Comparison of ENCODE assay signal across 28 cellular contexts in the genomic region with DNA sequence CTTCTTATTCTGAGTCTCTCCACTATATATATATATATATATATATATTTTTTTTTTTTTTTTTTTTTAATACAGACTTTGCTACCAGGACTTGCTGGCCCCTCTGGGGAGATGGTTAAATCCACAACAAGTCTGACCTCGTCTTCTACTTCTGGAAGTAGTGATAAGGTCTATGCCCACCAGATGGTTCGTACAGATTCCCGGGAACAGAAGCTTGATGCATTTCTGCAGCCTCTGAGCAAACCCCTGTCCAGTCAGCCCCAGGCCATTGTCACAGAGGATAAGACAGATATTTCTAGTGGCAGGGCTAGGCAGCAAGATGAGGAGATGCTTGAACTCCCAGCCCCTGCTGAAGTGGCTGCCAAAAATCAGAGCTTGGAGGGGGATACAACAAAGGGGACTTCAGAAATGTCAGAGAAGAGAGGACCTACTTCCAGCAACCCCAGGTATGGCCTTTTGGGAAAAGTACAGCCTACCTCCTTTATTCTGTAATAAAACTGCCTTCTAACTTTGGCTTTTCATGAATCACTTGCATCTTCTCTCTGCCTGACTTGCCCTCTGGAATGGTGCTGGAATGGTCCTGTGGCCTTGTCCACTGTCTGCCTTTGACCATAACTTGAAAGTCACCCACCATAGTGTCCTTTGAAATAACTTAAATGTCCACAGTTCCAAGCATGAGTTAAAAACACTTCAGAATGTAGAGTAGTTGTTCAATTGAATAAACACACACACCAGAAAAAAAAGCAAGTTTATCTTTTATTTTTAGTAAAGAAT. TPM values are rescaled to one million over a fixed set of nuclear protein-coding genes. Genes with fewer than 3 reads are reported as not detected.
DNase-seq lines count a peak whose midpoint lies in the region; ATAC-seq and TF ChIP-seq lines count a peak whose summit lies in the region.
"Had no signal": no experiment of that assay in that cellular context is flagged by ENCODE, and none has a peak within 500 bp of the region (broad histone marks: within the 10 kb centered on the region; RNA-seq: fewer than 3 reads in every experiment).

No MANE protein-coding gene starts in this region.

- H3K27ac ChIP-seq in right cardiac atrium (ENCODE audit: low read length), result peak overlapping the region; percentile 30
- H3K27ac ChIP-seq: GM23248, KMS-11, PC-9, SJSA1 had no signal

- H3K4me3 Mint-ChIP-seq in activated naive CD4-positive, alpha-beta T cell treated with anti-CD3 and anti-CD28 coated beads for 36 hours, result no peak overlapping the region

- H3K4me3 ChIP-seq in right cardiac atrium (ENCODE audit: low read length), result no peak overlapping the region
- H3K4me3 ChIP-seq: GM23248, PC-9, SJSA1 had no signal

- H3K36me3 Mint-ChIP-seq in activated naive CD4-positive, alpha-beta T cell treated with anti-CD3 and anti-CD28 coated beads for 36 hours (ENCODE audit: low read depth), result peaks cover 57% of the 10 kb centered on the region

- CTCF ChIA-PET in activated naive CD4-positive, alpha-beta T cell treated with anti-CD3 and anti-CD28 coated beads for 36 hours (lab: Charles Lee), result interaction anchor here (0.6 to 2.5 kb wide), 5 partner anchors 7 to 188 kb away, joined by 3 to 14 read pairs (median 4); no protein-coding TSS in a partner anchor

- no peaks in the 10 kb centered on the region for H3K27me3 Mint-ChIP-seq in activated naive CD4-positive, alpha-beta T cell treated with anti-CD3 and anti-CD28 coated beads for 36 hours (ENCODE audit: low read depth)

- H3K9me3 ChIP-seq in right cardiac atrium (ENCODE audit: control insufficient read depth, low read length), result no peaks in the 10 kb centered on the region
- H3K9me3 ChIP-seq: BE2C, SJSA1 had no signal

- H3K9me3 Mint-ChIP-seq in activated naive CD4-positive, alpha-beta T cell treated with anti-CD3 and anti-CD28 coated beads for 36 hours, result no peaks in the 10 kb centered on the region

- intact Hi-C loops in activated naive CD4-positive, alpha-beta T cell treated with anti-CD3 and anti-CD28 coated beads for 36 hours (cut with micrococcal nuclease), result no loop called here
- intact Hi-C loops in right cardiac atrium (cut with DNase I) (loop anchor here in 3 of 4 donors (10.0 kb wide), 1 partner anchor 189 kb away; no protein-coding TSS in a partner anchor), Right ventricle myocardium superior (cut with DNase I) (loop anchor here (10.0 kb wide), 1 partner anchor 189 kb away; no protein-coding TSS in a partner anchor)

- no peaks in the 10 kb centered on the region for H3K27me3 ChIP-seq in right cardiac atrium (ENCODE audit: control insufficient read depth, insufficient read depth)
- H3K27me3 ChIP-seq: BE2C, SJSA1 had no signal

- ATAC-seq in right cardiac atrium (no peak), Right ventricle myocardium superior (ENCODE audit: poor library complexity) (no peak), GM21723 (IDR thresholded peaks at IDR 0.05; ENCODE audit: unreplicated experiment) (no peak), GM19467 (IDR thresholded peaks at IDR 0.05; ENCODE audit: unreplicated experiment) (no peak)
- ATAC-seq: Right ventricle myocardium inferior had no signal

- WGBS in right cardiac atrium, result 75% methylated on average over 3 of the region's 3 CpGs

- H3K4me1 ChIP-seq in right cardiac atrium (ENCODE audit: control insufficient read depth, insufficient read depth, low read length), result no peaks in the 10 kb centered on the region
- H3K4me1 ChIP-seq: BE2C, SJSA1 had no signal

- no peak for DNase-seq in activated naive CD4-positive, alpha-beta T cell treated with anti-CD3 and anti-CD28 coated beads for 36 hours
- no peak for DNase-seq in activated naive CD4-positive, alpha-beta T cell treated with Interleukin-2 at 50 U/mL for 16 hours
- DNase-seq in right cardiac atrium (no peak), Right ventricle myocardium superior (no peak), erythroblast (lab: John Stamatoyannopoulos, UW) (peak; percentile 78 to 95)
- no peak for DNase-seq in stimulated activated CD4-positive, alpha-beta T cell treated with anti-CD3 and anti-CD28 coated beads, Interleukin-15, amount 100 ng/mL, for 24 hours
- DNase-seq: 8988T; ACHN; BE2C; Calu3; DND-41; GM23248; H7; IMR-90; NCI-H1048; NCI-H1417; NCI-H1694; NCI-H2029 treated with DMSO at 0.1 percent for 48 hours; NCI-H446 treated with DMSO at 0.1 percent for 48 hours; NCI-H526; NCI-H82; NK-92 treated with Interleukin-12 subunit alpha and Interleukin-12 subunit beta, amount 100 ng/mL, for 24 hours; PC-9 had no signal

- H3K4me1 Mint-ChIP-seq in activated naive CD4-positive, alpha-beta T cell treated with anti-CD3 and anti-CD28 coated beads for 36 hours (ENCODE audit: low read depth), result peaks cover 5% of the 10 kb centered on the region

- no peak for TF ChIP-seq POLR2A in erythroblast (IDR thresholded peaks at IDR 0.05; ENCODE audit: low read length)

- peak overlapping the region; percentile 37 for H3K27ac Mint-ChIP-seq in activated naive CD4-positive, alpha-beta T cell treated with anti-CD3 and anti-CD28 coated beads for 36 hours

RNA-seq across cellular contexts. Expression of gene MLH1, which starts 32.4 kb away (rescaled TPM):
- 10 to 100 TPM; 86.6 to 95.3 TPM for total RNA-seq in activated naive CD4-positive, alpha-beta T cell treated with anti-CD3 and anti-CD28 coated beads for 36 hours
- total RNA-seq in right cardiac atrium, result 10 to 100 TPM; 33.0 to 38.9 (median 37.1) TPM
- 27.8 TPM for polyA plus RNA-seq in right cardiac atrium
- 42.7 TPM for total RNA-seq in Right ventricle myocardium superior

RNA-seq across cellular contexts. Expression of gene EPM2AIP1, which starts 32.8 kb away (rescaled TPM):
- total RNA-seq in activated naive CD4-positive, alpha-beta T cell treated with anti-CD3 and anti-CD28 coated beads for 36 hours, result 10 to 100 TPM; 10.8 to 13.1 TPM
- 10 to 100 TPM; 19.7 to 23.0 (median 21.8) TPM for total RNA-seq in right cardiac atrium
- 11.0 TPM for polyA plus RNA-seq in right cardiac atrium
- total RNA-seq in Right ventricle myocardium superior, result 17.9 TPM

Comparison
In these comparisons a context has a peak if more than half of its experiments do, and no peak if none do; other contexts are left out.
1. DNase-seq: peak in erythroblast (2 of 2); none in activated naive CD4-positive, alpha-beta T cell treated with anti-CD3 and anti-CD28 coated beads for 36 hours (single experiment), activated naive CD4-positive, alpha-beta T cell treated with Interleukin-2 at 50 U/mL for 16 hours (single experiment), right cardiac atrium (0 of 3), Right ventricle myocardium superior (single experiment) and stimulated activated CD4-positive, alpha-beta T cell treated with anti-CD3 and anti-CD28 coated beads, Interleukin-15, amount 100 ng/mL, for 24 hours (single experiment).